8 cellular contexts compared by ENCODE assay signal in the genomic region with DNA sequence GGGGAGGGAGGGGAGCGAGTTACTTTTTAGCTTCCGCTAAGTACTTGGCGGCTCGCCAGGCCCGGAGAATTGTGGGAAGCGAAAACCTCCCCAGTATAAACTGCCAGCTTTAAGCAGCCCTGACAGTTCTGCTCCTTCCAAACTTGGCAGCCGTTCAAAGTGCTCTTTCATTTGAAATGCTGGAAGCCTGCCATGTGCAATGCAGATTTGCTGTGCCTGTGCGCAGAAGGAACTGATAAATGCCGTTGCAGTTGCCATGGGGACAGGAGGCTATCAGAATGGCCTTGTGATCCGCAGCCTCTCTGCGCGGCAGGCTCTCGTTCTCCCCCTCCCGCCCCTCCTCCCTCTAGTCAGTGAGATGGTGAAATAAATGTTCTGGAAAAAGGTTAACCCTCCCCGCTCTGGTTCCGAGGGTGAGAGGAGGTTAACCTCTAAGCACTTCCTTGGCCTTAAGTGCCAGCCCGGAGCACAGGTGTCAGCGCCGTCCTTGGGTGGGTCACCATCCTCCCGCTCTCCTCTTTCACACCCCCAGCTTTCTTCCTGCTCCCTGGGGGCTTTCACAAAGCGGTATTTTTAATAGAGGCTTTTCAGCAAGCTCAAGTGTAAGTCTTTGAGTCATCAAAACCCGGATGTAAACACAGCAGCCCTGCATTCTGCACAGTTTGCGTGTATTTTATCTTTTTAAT. TPM values are rescaled to one million over a fixed set of nuclear protein-coding genes. Genes with fewer than 3 reads are reported as not detected.
DNase-seq lines count a peak whose midpoint lies in the region; ATAC-seq, FAIRE-seq and TF ChIP-seq lines count a peak whose summit lies in the region.

No MANE protein-coding gene starts in this region.

- H3K4me3 Mint-ChIP-seq in CD8-positive, alpha-beta memory T cell: peak overlapping the region; percentile 84 to 92 (median 89)

- H4K20me1 ChIP-seq in endothelial cell of umbilical vein (replicated peaks; ENCODE audit: control insufficient read depth, extremely low read depth, insufficient read depth, low read length): no peaks in the 10 kb centered on the region

- H3K4me2 ChIP-seq in endothelial cell of umbilical vein (ENCODE audit: insufficient read depth, low read length): peak overlapping the region; percentile 65

- no peaks in the 10 kb centered on the region for H3K27me3 ChIP-seq in CD8-positive, alpha-beta memory T cell (ENCODE audit: insufficient read depth, low read length, poor library complexity, severe bottlenecking)
- H3K27me3 ChIP-seq in HUES6 (ENCODE audit: control insufficient read depth, insufficient read depth, low read length) (no peaks in the 10 kb centered on the region), NT2/D1 (ENCODE audit: insufficient read depth, insufficient read length) (peaks cover 3% of the 10 kb centered on the region), endothelial cell of umbilical vein (ENCODE audit: control insufficient read depth in 2 of 2, insufficient read depth in 2 of 2, low read length in 2 of 2) (no peaks in the 10 kb centered on the region)

- peaks cover 74 to 94% (median 89%) of the 10 kb centered on the region in 3 donors for H3K4me1 Mint-ChIP-seq in CD8-positive, alpha-beta memory T cell

- CTCF ChIA-PET in CD8-positive, alpha-beta memory T cell (lab: Charles Lee): interaction anchor here (1.0 to 4.2 kb wide), 15 partner anchors 10 to 168 kb away, joined by 3 to 22 read pairs (median 4); no protein-coding TSS in a partner anchor
- CTCF ChIA-PET in endothelial cell of umbilical vein (lab: Charles Lee): interaction anchor here (0.8 to 8.8 kb wide), 16 partner anchors 13 to 165 kb away, joined by 3 to 58 read pairs (median 5); partner anchors contain the start of gene IRF2BPL

- DNase-seq in CD8-positive, alpha-beta memory T cell: peak; percentile 93 to 99 (median 97)
- peak; percentile 59 for DNase-seq in NT2/D1 (ENCODE audit: low read depth, low spot score)
- DNase-seq in activated CD8-positive, alpha-beta memory T cell treated with anti-CD3 and anti-CD28 coated beads, Interleukin-2, amount 50 U/mL, for 24 hours (ENCODE audit: extremely low read depth): peak; percentile 91
- DNase-seq in endothelial cell of umbilical vein (ENCODE audit: low read depth, low spot score): peak; percentile 99
- peak; percentile 98 for DNase-seq in midbrain (lab: John Stamatoyannopoulos, UW)
- peak; percentile 81 to 82 for DNase-seq in stimulated activated CD8-positive, alpha-beta memory T cell treated with anti-CD3 and anti-CD28 coated beads, Interleukin-15, amount 100 ng/mL, for 48 hours (ENCODE audit: low read depth in 2 of 2)

- H3K9ac ChIP-seq in HUES6 (ENCODE audit: low read length) (peak overlapping the region; percentile 8), NT2/D1 (ENCODE audit: insufficient read length, low read depth) (no peak overlapping the region), endothelial cell of umbilical vein (replicated peaks; ENCODE audit: extremely low read depth, insufficient read depth, low read length) (peak overlapping the region; percentile 79)

- dilution Hi-C loops in endothelial cell of umbilical vein (cut with MboI; ENCODE audit: extremely low pct_ligation_motif_present, low sequenced_read_pairs): no loop called here

- H3K36me3 ChIP-seq in CD8-positive, alpha-beta memory T cell (ENCODE audit: insufficient read depth, low read length): no peaks in the 10 kb centered on the region
- no peaks in the 10 kb centered on the region for H3K36me3 ChIP-seq in HUES6 (ENCODE audit: control insufficient read depth, insufficient read depth, low read length)
- H3K36me3 ChIP-seq in NT2/D1 (ENCODE audit: insufficient read depth, insufficient read length, low read length): no peaks in the 10 kb centered on the region
- H3K36me3 ChIP-seq in endothelial cell of umbilical vein (ENCODE audit: control insufficient read depth in 2 of 2, extremely low read depth in 1 of 2, insufficient read depth in 2 of 2, low read length in 2 of 2): no peaks in the 10 kb centered on the region

- H2AFZ ChIP-seq in endothelial cell of umbilical vein (ENCODE audit: low read depth, low read length): peak overlapping the region; percentile 2

- H3K79me2 ChIP-seq in endothelial cell of umbilical vein (ENCODE audit: control insufficient read depth, insufficient read depth, low read length): no peaks in the 10 kb centered on the region

- no peak for TF ChIP-seq CTCF in endothelial cell of umbilical vein (IDR thresholded peaks at IDR 0.05; ENCODE audit: extremely low read depth in 1 of 2, insufficient read depth in 1 of 2, low read depth in 1 of 2, low read length in 2 of 2)

- H3K4me1 ChIP-seq in CD8-positive, alpha-beta memory T cell (ENCODE audit: insufficient read depth, low read length): peaks cover 79% of the 10 kb centered on the region
- H3K4me1 ChIP-seq in HUES6 (ENCODE audit: control insufficient read depth, insufficient read depth, low read length) (peaks cover 82% of the 10 kb centered on the region), NT2/D1 (ENCODE audit: insufficient read depth, insufficient read length) (peaks cover 7% of the 10 kb centered on the region), endothelial cell of umbilical vein (ENCODE audit: control insufficient read depth, extremely low read depth, insufficient read depth, low read length) (peaks cover 68% of the 10 kb centered on the region)

- peak; percentile 58 for ATAC-seq in GM21423 (IDR thresholded peaks at IDR 0.05; ENCODE audit: unreplicated experiment)

- H3K4me3 ChIP-seq in CD8-positive, alpha-beta memory T cell (ENCODE audit: low read length): peak overlapping the region; percentile 82
- H3K4me3 ChIP-seq in HUES6 (ENCODE audit: low read depth, low read length) (peak overlapping the region; percentile 49), NT2/D1 (ENCODE audit: insufficient read length, low read depth) (peak overlapping the region; percentile 35), endothelial cell of umbilical vein (replicated peaks in 1 of 3; ENCODE audit: insufficient read depth in 1 of 3, low read depth in 1 of 3, low read length in 3 of 3) (peak overlapping the region in 1 of 3 experiments; percentile 4)

- peak; percentile 99 for FAIRE-seq in endothelial cell of umbilical vein (lab: Jason Lieb, UNC)

- peak overlapping the region; percentile 95 to 100 (median 99) for H3K27ac Mint-ChIP-seq in CD8-positive, alpha-beta memory T cell

- no peaks in the 10 kb centered on the region for H3K9me3 Mint-ChIP-seq in CD8-positive, alpha-beta memory T cell

- no peaks in the 10 kb centered on the region for H3K36me3 Mint-ChIP-seq in CD8-positive, alpha-beta memory T cell

- POLR2A ChIA-PET in CD8-positive, alpha-beta memory T cell (lab: Charles Lee): interaction anchor here (0.6 to 4.6 kb wide), 11 partner anchors 9 to 281 kb away, joined by 3 to 62 read pairs (median 5); partner anchors contain the start of genes GSTZ1, IRF2BPL and POMT2
- POLR2A ChIA-PET in endothelial cell of umbilical vein (lab: Charles Lee): interaction anchor here (1.1 to 1.8 kb wide), 3 partner anchors 12 to 121 kb away, joined by 3 to 9 read pairs (median 5); partner anchors contain the start of gene IRF2BPL

- H3K27ac ChIP-seq in CD8-positive, alpha-beta memory T cell (ENCODE audit: low read depth, low read length): peak overlapping the region; percentile 89
- H3K27ac ChIP-seq in HUES6 (ENCODE audit: low read depth, low read length) (no peak overlapping the region; the same call in 1 of the 2 replicates), endothelial cell of umbilical vein (ENCODE audit: insufficient read depth, low read depth, low read length) (peak overlapping the region; percentile 93)

- H3K9me1 ChIP-seq in endothelial cell of umbilical vein (replicated peaks; ENCODE audit: control insufficient read depth, extremely low read depth, insufficient read depth, low read length): no peaks in the 10 kb centered on the region

- no peaks in the 10 kb centered on the region for H3K9me3 ChIP-seq in CD8-positive, alpha-beta memory T cell (ENCODE audit: low read length)
- H3K9me3 ChIP-seq in HUES6 (ENCODE audit: control insufficient read depth, insufficient read depth, low read depth, low read length) (no peaks in the 10 kb centered on the region), NT2/D1 (ENCODE audit: insufficient read depth, low read length) (no peaks in the 10 kb centered on the region), endothelial cell of umbilical vein (replicated peaks; ENCODE audit: control insufficient read depth, insufficient read depth, low read length) (no peaks in the 10 kb centered on the region)

- H3K27me3 Mint-ChIP-seq in CD8-positive, alpha-beta memory T cell: peaks cover 0 to 2% of the 10 kb centered on the region in 2 donors

- no TSS peak for BruUV-seq in endothelial cell of umbilical vein (replicated peaks; lab: Mats Ljungman, UMichigan)

- no peak for TF ChIP-seq POLR2A in endothelial cell of umbilical vein (IDR thresholded peaks at IDR 0.05; ENCODE audit: low read depth, low read length)

- intact Hi-C loops in endothelial cell of umbilical vein (cut with micrococcal nuclease): loop anchor here (1.0 kb wide), 5 partner anchors 8 to 122 kb away; partner anchors contain the start of gene IRF2BPL

TF ChIP-seq in endothelial cell of umbilical vein, 7 proteins besides CTCF, POLR2A, EP300 and RAD21 (continues in another document):
- TF ChIP-seq POLR2AphosphoS5 (IDR thresholded peaks at IDR 0.05; ENCODE audit: insufficient read depth, low read depth, low read length): peak; percentile 70
- no peak for TF ChIP-seq EZH2 (IDR thresholded peaks at IDR 0.05; ENCODE audit: borderline replicate concordance, low read depth, low read length, severe bottlenecking)

RNA-seq across cellular contexts. Expression of gene IRF2BPL, which starts 11.9 kb away (rescaled TPM):
- 10 to 100 TPM; 25.6 to 27.2 TPM for total RNA-seq in CD8-positive, alpha-beta memory T cell
- 3.7 TPM for polyA plus RNA-seq in CD8-positive, alpha-beta memory T cell
- 23.1 and 23.3 TPM in 2 replicates for total RNA-seq in endothelial cell of umbilical vein
- polyA plus RNA-seq in endothelial cell of umbilical vein: 9.3 and 11.8 TPM in 2 replicates
- polyA plus RNA-seq in endothelial cell of umbilical vein (2011; cell fraction: cytosol; rRNA removed): 5.0 and 8.9 TPM in 2 replicates
- 8.3 and 11.8 TPM in 2 replicates for polyA plus RNA-seq in endothelial cell of umbilical vein (2011; cell fraction: nucleus; rRNA removed)
- 9.8 and 13.7 TPM in 2 replicates for polyA plus RNA-seq in endothelial cell of umbilical vein (2012)
- polyA minus RNA-seq in endothelial cell of umbilical vein: 6.5 and 8.8 TPM in 2 replicates
- 14.1 TPM for polyA minus RNA-seq in endothelial cell of umbilical vein (2011; cell fraction: cytosol; rRNA and poly(A)+ RNA removed)
- polyA minus RNA-seq in endothelial cell of umbilical vein (2011; cell fraction: nucleus; rRNA and poly(A)+ RNA removed): 4.9 and 14.9 TPM in 2 replicates

RNA-seq across cellular contexts. Expression of gene CIPC, which starts 57.6 kb away (rescaled TPM):
- total RNA-seq in CD8-positive, alpha-beta memory T cell: 10 to 100 TPM; 10.5 to 12.7 TPM
- 6.2 TPM for polyA plus RNA-seq in CD8-positive, alpha-beta memory T cell
- total RNA-seq in endothelial cell of umbilical vein: 17.4 and 17.7 TPM in 2 replicates
- 7.6 and 8.8 TPM in 2 replicates for polyA plus RNA-seq in endothelial cell of umbilical vein
- 9.0 and 9.6 TPM in 2 replicates for polyA plus RNA-seq in endothelial cell of umbilical vein (2011; cell fraction: cytosol; rRNA removed)
- 7.7 and 8.8 TPM in 2 replicates for polyA plus RNA-seq in endothelial cell of umbilical vein (2011; cell fraction: nucleus; rRNA removed)
- polyA plus RNA-seq in endothelial cell of umbilical vein (2012): 8.7 and 10.6 TPM in 2 replicates
- 16.4 and 17.6 TPM in 2 replicates for polyA minus RNA-seq in endothelial cell of umbilical vein
- 8.1 TPM for polyA minus RNA-seq in endothelial cell of umbilical vein (2011; cell fraction: cytosol; rRNA and poly(A)+ RNA removed)
- 6.1 and 9.5 TPM in 2 replicates for polyA minus RNA-seq in endothelial cell of umbilical vein (2011; cell fraction: nucleus; rRNA and poly(A)+ RNA removed)
